Comparison of ENCODE assay signal across 13 cellular contexts in the genomic region with DNA sequence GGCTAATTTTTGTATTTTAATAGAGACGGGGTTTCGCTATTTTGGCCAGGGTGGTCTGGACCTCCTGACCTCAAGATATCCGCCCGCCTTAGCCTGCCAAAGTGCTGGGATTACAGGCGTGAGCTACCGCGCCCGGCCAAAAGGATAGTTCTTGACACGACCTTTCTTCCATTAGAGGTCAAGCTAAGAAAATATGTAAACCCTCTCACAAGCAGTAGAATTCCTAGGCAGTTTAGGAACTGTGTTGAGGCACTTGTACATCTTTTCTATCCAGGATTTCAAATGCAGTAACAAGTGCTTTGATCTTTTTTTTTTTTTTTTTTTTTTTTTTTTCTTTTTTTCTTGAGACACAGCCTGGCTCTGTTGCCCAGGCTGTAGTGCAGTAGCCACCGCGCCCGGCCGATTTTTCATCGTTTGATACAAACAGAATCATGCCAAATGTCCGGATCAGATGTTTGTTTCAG. TPM values are rescaled to one million over a fixed set of nuclear protein-coding genes. Genes with fewer than 3 reads are reported as not detected.
DNase-seq lines count a peak whose midpoint lies in the region; ATAC-seq, FAIRE-seq and TF ChIP-seq lines count a peak whose summit lies in the region.
"Had no signal": no experiment of that assay in that cellular context is flagged by ENCODE, and none has a peak within 500 bp of the region (broad histone marks: within the 10 kb centered on the region; RNA-seq: fewer than 3 reads in every experiment).

No MANE protein-coding gene starts in this region.

- no peak overlapping the region for H3K14ac ChIP-seq in neuronal stem cell (ENCODE audit: low read length)

- no peaks in the 10 kb centered on the region for H4K20me1 ChIP-seq in GM12878 (ENCODE audit: control insufficient read depth, insufficient read depth)

- H3K4me2 ChIP-seq in GM12878 (ENCODE audit: control insufficient read depth, insufficient read depth) (no peak overlapping the region), neuronal stem cell (ENCODE audit: insufficient read depth, low read length, poor library complexity, severe bottlenecking) (no peak overlapping the region)

- no peak overlapping the region for H2BK15ac ChIP-seq in neuronal stem cell (ENCODE audit: low read length)

- H3K79me1 ChIP-seq in neuronal stem cell (ENCODE audit: low read depth, low read length), result peaks cover 6% of the 10 kb centered on the region

- TF ChIP-seq EP300 in GM12878 (IDR thresholded peaks at IDR 0.05; ENCODE audit: borderline replicate concordance in 1 of 2, control insufficient read depth in 1 of 2, low read depth in 2 of 2, low read length in 2 of 2), result no peak

- H3K9me3 ChIP-seq in GM12878 (replicated peaks; ENCODE audit: control insufficient read depth, insufficient read depth, low read length), result no peaks in the 10 kb centered on the region
- no peaks in the 10 kb centered on the region for H3K9me3 ChIP-seq in neuronal stem cell (replicated peaks in 1 of 2; ENCODE audit: control insufficient read depth in 2 of 2, insufficient read depth in 1 of 2, low read depth in 1 of 2, low read length in 2 of 2)

- H3K36me3 ChIP-seq in GM12878 (ENCODE audit: control insufficient read depth in 2 of 2, insufficient read depth in 2 of 2, low read length in 1 of 2) (peaks cover 0 to 6% of the 10 kb centered on the region in 2 experiments; a peak in 2 of 4 replicates), neuronal stem cell (replicated peaks in 1 of 2; ENCODE audit: control insufficient read depth in 2 of 2, insufficient read depth in 2 of 2, low read length in 2 of 2) (peaks cover 2 to 53% of the 10 kb centered on the region in 2 donors)

- no peak overlapping the region for H2AFZ ChIP-seq in GM12878 (ENCODE audit: control insufficient read depth, low read depth, low read length)
- no peak overlapping the region for H2AFZ ChIP-seq in neuronal stem cell (ENCODE audit: low read length)

- H3K18ac ChIP-seq in neuronal stem cell (ENCODE audit: low read length), result no peak overlapping the region

- intact Hi-C loops in GM12878 (cut with micrococcal nuclease; ENCODE audit: unreplicated experiment), result loop anchor here (5.0 kb wide), 1 partner anchor 125 kb away; the partner anchor contains the start of gene SMG1

- no peak for FAIRE-seq in GM12878 (lab: Jason Lieb, UNC)
- FAIRE-seq: G401.6 had no signal

- 96% methylated on average over 15 of the region's 15 CpGs for WGBS in GM12878 (ENCODE audit: insufficient coverage, insufficient replicate concordance, low lambda C conversion rate, missing lambda C conversion rate)
- WGBS in neuronal stem cell (ENCODE audit: extremely low coverage in 2 of 2, insufficient read length in 2 of 2, insufficient replicate concordance in 1 of 2), 2 donors, result no CpG with 5 or more reads among the region's 15 CpGs

- H3K27ac Mint-ChIP-seq in HFFc6, result peak overlapping the region; percentile 40; the same call in 1 of the 2 replicates

- no peak overlapping the region for H2BK120ac ChIP-seq in neuronal stem cell (ENCODE audit: low read depth, low read length)

- H2AK5ac ChIP-seq in neuronal stem cell (ENCODE audit: low read depth, low read length), result peak overlapping the region; percentile 90

- H2BK5ac ChIP-seq in neuronal stem cell (ENCODE audit: low read length), result no peak overlapping the region

- no peak overlapping the region for H3K4ac ChIP-seq in neuronal stem cell (ENCODE audit: low read length)

- SMC1A ChIA-PET in GM12878 (lab: Charles Lee; ENCODE audit: uncharacterized antibody, unreplicated experiment), result interaction anchor here (0.8 to 7.2 kb wide), 6 partner anchors 14 to 167 kb away, joined by 3 to 64 read pairs (median 8); no protein-coding TSS in a partner anchor

- H3K4me1 ChIP-seq in GM12878 (ENCODE audit: control insufficient read depth, insufficient read depth, low read length), result peaks cover 12% of the 10 kb centered on the region
- H3K4me1 ChIP-seq in neuronal stem cell (ENCODE audit: control insufficient read depth in 2 of 2, insufficient read depth in 1 of 2, low read depth in 1 of 2, low read length in 2 of 2), result peaks cover 2 to 12% of the 10 kb centered on the region in 2 donors

- no peak overlapping the region for H3K9ac ChIP-seq in GM12878 (ENCODE audit: control insufficient read depth, insufficient read depth, low read length)
- H3K9ac ChIP-seq in neuronal stem cell (ENCODE audit: low read depth, low read length, poor library complexity), result no peak overlapping the region

- POLR2A ChIA-PET in GM12878 (lab: Charles Lee), result interaction anchor here (1.2 to 8.9 kb wide), 3 partner anchors 14 to 265 kb away, joined by 4 to 128 read pairs (median 5); partner anchors contain the start of genes COQ7 and RPS15A

- peaks cover 35% of the 10 kb centered on the region for H3K79me2 ChIP-seq in GM12878 (ENCODE audit: control insufficient read depth, insufficient read depth, low read length)

- in situ Hi-C loops in GM12878 (cut with MboI), result loop anchor here (5.0 kb wide), 1 partner anchor 170 kb away; no protein-coding TSS in a partner anchor

- H3K23ac ChIP-seq in neuronal stem cell (ENCODE audit: low read depth, low read length, poor library complexity), result peak overlapping the region; percentile 22

- CTCF ChIA-PET in GM12878 (lab: Yijun Ruan, JAX), result interaction anchor here (0.8 to 5.3 kb wide), 17 partner anchors 13 to 167 kb away, joined by 3 to 80 read pairs (median 8); partner anchors contain the start of gene RPS15A

- H3K27me3 ChIP-seq in GM12878 (replicated peaks in 1 of 2; ENCODE audit: control insufficient read depth in 2 of 2, insufficient read depth in 2 of 2, low read length in 1 of 2), result no peaks in the 10 kb centered on the region
- no peaks in the 10 kb centered on the region for H3K27me3 ChIP-seq in neuronal stem cell (ENCODE audit: control insufficient read depth in 3 of 3, insufficient read depth in 3 of 3, low read depth in 1 of 3, low read length in 3 of 3)

- no peak for TF ChIP-seq POLR2A in GM12878 (IDR thresholded peaks at IDR 0.05; ENCODE audit: low read depth, low read length)

- no peak overlapping the region for H4K91ac ChIP-seq in neuronal stem cell (ENCODE audit: low read depth, low read length, poor library complexity)

- H3K4me3 ChIP-seq in GM12878 (no peak overlapping the region), neuronal stem cell (ENCODE audit: low read length in 2 of 2) (no peak overlapping the region)

- H3K27me3 Mint-ChIP-seq in HFFc6 (ENCODE audit: insufficient read depth), result peaks cover 16% of the 10 kb centered on the region

- H3K9me3 Mint-ChIP-seq in HFFc6, result peaks cover 8% of the 10 kb centered on the region

- H3K27ac ChIP-seq in GM12878 (ENCODE audit: control insufficient read depth, insufficient read depth), result no peak overlapping the region
- H3K27ac ChIP-seq in neuronal stem cell (replicated peaks; ENCODE audit: low read length), result no peak overlapping the region

- RAD21 ChIA-PET in GM12878 (lab: Charles Lee; ENCODE audit: unreplicated experiment), result interaction anchor here (1.3 to 6.9 kb wide), 5 partner anchors 15 to 166 kb away, joined by 3 to 71 read pairs (median 6); partner anchors contain the start of gene RPS15A

- TF ChIP-seq RAD21 in GM12878 (IDR thresholded peaks at IDR 0.05; ENCODE audit: insufficient read depth, low read depth, low read length), result no peak

- ATAC-seq in GM12878, result no peak

- H3K4me1 Mint-ChIP-seq in HFFc6 (ENCODE audit: low read depth), result peaks cover 66% of the 10 kb centered on the region

- TF ChIP-seq CTCF in HFFc6 (IDR thresholded peaks at IDR 0.05) (no peak), GM12878 (IDR thresholded peaks at IDR 0.05 in 2 of 3, conservative IDR thresholded peaks at IDR 0.05 in 1 of 3; ENCODE audit: control insufficient read depth in 2 of 3, extremely low read depth in 1 of 3, insufficient read depth in 1 of 3, low read depth in 3 of 3, low read length in 3 of 3) (no peak)

- H3K36me3 Mint-ChIP-seq in HFFc6 (ENCODE audit: low read depth), result peaks cover 42% of the 10 kb centered on the region

- peak overlapping the region; percentile 14 for H2BK12ac ChIP-seq in neuronal stem cell (ENCODE audit: low read length)

- no peak overlapping the region for H4K8ac ChIP-seq in neuronal stem cell (ENCODE audit: low read depth, low read length)

- DNase-seq in DMS53 (lab: John Stamatoyannopoulos, UW) (peak; percentile 15), DMS53 treated with DMSO at 0.1 percent for 48 hours (lab: John Stamatoyannopoulos, UW; ENCODE audit: unreplicated experiment) (no peak), HFFc6 (no peak), GM12878 (ENCODE audit: low read depth, low spot score) (no peak), neuronal stem cell (ENCODE audit: low spot score) (no peak), NCI-H1694 treated with DMSO at 0.1 percent for 48 hours (lab: John Stamatoyannopoulos, UW) (no peak), NCI-H187 (lab: John Stamatoyannopoulos, UW) (no peak), activated gamma-delta T cell (lab: John Stamatoyannopoulos, UW) (no peak)
- DNase-seq: 8988T; NCI-H774; stimulated activated CD4-positive, alpha-beta T cell treated with anti-CD3 and anti-CD28 coated beads, Interleukin-12 subunit alpha, Interleukin-12 subunit beta, amount 100 ng/mL, for 4 hours; stimulated activated naive CD4-positive, alpha-beta T cell had no signal

- peak overlapping the region; percentile 97 for H3K4me3 Mint-ChIP-seq in HFFc6

- no TSS peak for BruUV-seq in GM12878 (replicated peaks; lab: Mats Ljungman, UMichigan)

RNA-seq across cellular contexts. Expression of gene ARL6IP1, which starts 1.4 kb away (rescaled TPM):
- total RNA-seq in HFFc6 (2021; fragmentation: NEBNext Ultra II Directional; extraction: Animal tissue kit (Norgen Biotek cat#: 25700)), result 100 to 1,000 TPM in 5 of 6 experiments, 10 to 100 TPM in 1; 92.4 to 163 (median 147) TPM
- 152 and 163 TPM in 2 replicates for total RNA-seq in GM12878 (2013; cell fraction: nucleolus; rRNA removed)
- total RNA-seq in GM12878 (2014; rRNA removed) (174 and 216 TPM in 2 replicates), GM12878 (2014; rRNA removed; fragmentation: Illumina TruSeq; extraction: Trizol) (127 and 130 TPM in 2 replicates), GM12878 (2021) (99.3 and 107 TPM in 2 replicates)
- 61.9 TPM for polyA plus RNA-seq in GM12878 (2011; ENCODE audit: low read depth)
- polyA plus RNA-seq in GM12878 (2011; rRNA removed) (269 and 375 TPM in 2 replicates), GM12878 (2014; fragmentation: Illumina TruSeq; extraction: Trizol) (154 and 197 TPM in 2 replicates), GM12878 (2014; fragmentation: Nextera tagmentation; extraction: Ambion mirVana) (100 to 1,000 TPM; 219 to 334 TPM), GM12878 (2014; rRNA removed) (106 and 110 TPM in 2 replicates), GM12878 (2016; fragmentation: Nextera tagmentation; extraction: Ambion mirVana) (100 to 1,000 TPM; 263 to 264 TPM)
- 117 and 194 TPM in 2 replicates for polyA plus RNA-seq in GM12878 (2011; cell fraction: cytosol; rRNA removed)
- 61.4 and 63.5 TPM in 2 replicates for polyA plus RNA-seq in GM12878 (2011; cell fraction: nucleus; rRNA removed)
- polyA plus RNA-seq in GM12878 (2012), result 88.8 and 115 TPM in 2 replicates
- 200 and 263 TPM in 2 replicates for polyA minus RNA-seq in GM12878 (2011; rRNA and poly(A)+ RNA removed)
- 86.3 and 90.9 TPM in 2 replicates for polyA minus RNA-seq in GM12878 (2011; cell fraction: cytosol; rRNA and poly(A)+ RNA removed)
- polyA minus RNA-seq in GM12878 (2011; cell fraction: nucleus; rRNA and poly(A)+ RNA removed), result 32.9 and 43.9 TPM in 2 replicates
- polyA plus RNA-seq in neuronal stem cell (2013, experiment 1 of 2), result 499 TPM
- polyA plus RNA-seq in neuronal stem cell (2013, experiment 2 of 2), result 508 TPM

RNA-seq across cellular contexts. Expression of gene RPS15A, which starts 12.7 kb away (rescaled TPM):
- total RNA-seq in HFFc6 (2021; fragmentation: NEBNext Ultra II Directional; extraction: Animal tissue kit (Norgen Biotek cat#: 25700)), result 1,000 to 10,000 TPM; 1,092 to 1,264 (median 1,201) TPM
- total RNA-seq in GM12878 (2013; cell fraction: nucleolus; rRNA removed), result 436 and 466 TPM in 2 replicates
- total RNA-seq in GM12878 (2014; rRNA removed) (2,382 and 2,699 TPM in 2 replicates), GM12878 (2014; rRNA removed; fragmentation: Illumina TruSeq; extraction: Trizol) (3,837 and 4,067 TPM in 2 replicates), GM12878 (2021) (2,387 and 2,491 TPM in 2 replicates)
- polyA plus RNA-seq in GM12878 (2011; ENCODE audit: low read depth), result 25,879 TPM
- polyA plus RNA-seq in GM12878 (2011; rRNA removed) (6,408 and 6,567 TPM in 2 replicates), GM12878 (2014; fragmentation: Illumina TruSeq; extraction: Trizol) (5,078 and 7,979 TPM in 2 replicates), GM12878 (2014; fragmentation: Nextera tagmentation; extraction: Ambion mirVana) (1,000 to 10,000 TPM; 2,843 to 3,155 TPM), GM12878 (2014; rRNA removed) (5,701 and 5,848 TPM in 2 replicates), GM12878 (2016; fragmentation: Nextera tagmentation; extraction: Ambion mirVana) (1,000 to 10,000 TPM; 1,566 to 1,602 TPM)
- 6,382 and 6,408 TPM in 2 replicates for polyA plus RNA-seq in GM12878 (2011; cell fraction: cytosol; rRNA removed)
- 1,845 and 1,986 TPM in 2 replicates for polyA plus RNA-seq in GM12878 (2011; cell fraction: nucleus; rRNA removed)
- 6,609 and 6,771 TPM in 2 replicates for polyA plus RNA-seq in GM12878 (2012)
- 1,460 and 2,424 TPM in 2 replicates for polyA minus RNA-seq in GM12878 (2011; rRNA and poly(A)+ RNA removed)
- polyA minus RNA-seq in GM12878 (2011; cell fraction: cytosol; rRNA and poly(A)+ RNA removed), result 279 and 295 TPM in 2 replicates
- 116 and 153 TPM in 2 replicates for polyA minus RNA-seq in GM12878 (2011; cell fraction: nucleus; rRNA and poly(A)+ RNA removed)
- 6,180 TPM for polyA plus RNA-seq in neuronal stem cell (2013, experiment 1 of 2)
- polyA plus RNA-seq in neuronal stem cell (2013, experiment 2 of 2), result 6,468 TPM
